Comparison of ENCODE assay signal across 10 cellular contexts in the genomic region with DNA sequence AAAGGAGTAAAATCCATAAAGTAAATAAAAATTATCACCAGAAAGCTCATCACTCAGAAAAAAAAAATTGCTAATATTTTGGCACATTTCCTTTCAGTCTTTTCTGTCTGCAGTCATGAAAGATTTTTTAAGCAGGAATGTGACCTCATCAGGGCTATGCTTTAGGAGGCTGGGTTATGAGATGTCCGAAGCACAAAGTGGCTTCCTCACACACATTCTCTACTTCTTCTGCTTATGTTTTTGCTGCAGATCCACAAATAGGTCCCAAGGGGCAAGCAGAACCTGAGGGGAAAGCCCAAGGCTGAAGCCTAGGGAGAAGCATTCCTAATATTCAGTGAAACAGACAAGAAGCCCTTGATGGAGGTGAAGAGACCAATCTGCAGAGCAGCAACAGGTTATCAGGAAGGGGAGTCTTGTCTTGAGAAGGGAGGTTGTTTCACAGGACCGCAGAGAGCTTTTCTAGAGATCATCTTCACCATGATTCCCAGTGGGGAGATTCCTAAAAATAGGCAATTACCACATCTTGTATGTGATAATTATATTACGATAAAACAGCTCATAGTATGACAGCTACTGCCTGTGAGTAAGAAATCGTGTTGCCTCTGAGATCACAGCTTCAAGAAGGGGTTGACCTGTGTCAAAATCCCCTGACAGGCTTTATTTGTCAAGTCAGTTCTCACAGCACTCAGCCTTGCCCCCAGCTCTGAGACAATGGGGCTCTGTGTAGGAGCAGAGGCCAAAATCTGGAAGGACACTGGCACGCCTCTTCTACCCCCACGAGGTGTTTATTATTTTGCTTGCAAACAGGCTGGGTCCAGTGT.
DNase-seq lines count a peak whose midpoint lies in the region; ATAC-seq and TF ChIP-seq lines count a peak whose summit lies in the region.
"Had no signal": no experiment of that assay in that cellular context is flagged by ENCODE, and none has a peak within 500 bp of the region (broad histone marks: within the 10 kb centered on the region; RNA-seq: fewer than 3 reads in every experiment).

No MANE protein-coding gene starts in this region.

- no peaks in the 10 kb centered on the region for H3K36me3 ChIP-seq in left ventricle myocardium inferior
- no peaks in the 10 kb centered on the region for H3K36me3 ChIP-seq in gastrocnemius medialis

- H3K27ac ChIP-seq in left ventricle myocardium inferior (replicated peaks) (no peak overlapping the region), gastrocnemius medialis (no peak overlapping the region)

- DNase-seq in GM13977 (ENCODE audit: low spot score) = peak; percentile 24
- no peak for DNase-seq in left ventricle myocardium inferior
- no peak for DNase-seq in gastrocnemius medialis
- DNase-seq in activated gamma-delta T cell treated with Interleukin-2 at 50 U/mL for 16 hours = no peak
- no peak for DNase-seq in NCI-H446 treated with DMSO at 0.1 percent for 48 hours (lab: John Stamatoyannopoulos, UW)
- DNase-seq: DMS153 had no signal

- intact Hi-C loops in left ventricle myocardium inferior (cut with micrococcal nuclease) (loop anchor here (10.0 kb wide), 1 partner anchor 90 kb away; no protein-coding TSS in a partner anchor), gastrocnemius medialis (cut with DNase I; ENCODE audit: low total_unique reads) (no loop called here)

- peak overlapping the region in 4 of 5 experiments; percentile 18 to 70 (median 45) for H3K4me3 Mint-ChIP-seq in brain

- no peak for TF ChIP-seq POLR2A in gastrocnemius medialis (IDR thresholded peaks at IDR 0.05)
- TF ChIP-seq POLR2A in GM18505 (IDR thresholded peaks at IDR 0.05; ENCODE audit: borderline replicate concordance, extremely low read depth, insufficient read depth, insufficient read length) = no peak

- ATAC-seq in gastrocnemius medialis (peak; percentile 22 to 23), GM18505 (IDR thresholded peaks at IDR 0.05; ENCODE audit: unreplicated experiment) (no peak), HG02763 (IDR thresholded peaks at IDR 0.05; ENCODE audit: unreplicated experiment) (no peak)

- H3K4me3 ChIP-seq in left ventricle myocardium inferior (peak overlapping the region; percentile 22), gastrocnemius medialis (no peak overlapping the region)
- H3K4me3 ChIP-seq: SK-N-MC had no signal

- H3K4me1 ChIP-seq in left ventricle myocardium inferior = peaks cover 40% of the 10 kb centered on the region
- H3K4me1 ChIP-seq in gastrocnemius medialis = peaks cover 23 to 24% of the 10 kb centered on the region in 2 donors

- H3K9me3 ChIP-seq in left ventricle myocardium inferior (replicated peaks) (no peaks in the 10 kb centered on the region), gastrocnemius medialis (no peaks in the 10 kb centered on the region)

- H3K36me3 Mint-ChIP-seq in brain = peaks cover 3% of the 10 kb centered on the region

- peaks cover 76% of the 10 kb centered on the region for H3K4me1 Mint-ChIP-seq in brain

- in situ Hi-C loops in GM13977 (cut with MboI; ENCODE audit: low pct_unique_long_range_greater_than_20kb, low sequenced_read_pairs, unreplicated experiment) = loop anchor here (10.0 kb wide), 1 partner anchor 110 kb away; no protein-coding TSS in a partner anchor
- in situ Hi-C loops in gastrocnemius medialis (cut with MboI; ENCODE audit: low sequenced_read_pairs in 4 of 4) = loop anchor here in 1 of 4 donors (10.0 kb wide), 1 partner anchor 100 kb away; no protein-coding TSS in a partner anchor

- H3K9me3 Mint-ChIP-seq in brain = peaks cover 0 to 2% (median 0%) of the 10 kb centered on the region in 5 experiments

- H3K27me3 ChIP-seq in left ventricle myocardium inferior (ENCODE audit: low read depth) = no peaks in the 10 kb centered on the region
- no peaks in the 10 kb centered on the region for H3K27me3 ChIP-seq in gastrocnemius medialis

- H3K27ac Mint-ChIP-seq in brain = peak overlapping the region in 3 of 5 experiments; percentile 45 to 65 (median 52)

- H3K27me3 Mint-ChIP-seq in brain = no peaks in the 10 kb centered on the region

- TF ChIP-seq CTCF in GM13977 (IDR thresholded peaks at IDR 0.05; ENCODE audit: extremely low read depth, insufficient read depth, missing control alignments) = no peak
- TF ChIP-seq CTCF in brain (conservative IDR thresholded peaks at IDR 0.05) = no peak
- TF ChIP-seq CTCF in left ventricle myocardium inferior (IDR thresholded peaks at IDR 0.05; ENCODE audit: borderline replicate concordance) = no peak
- no peak for TF ChIP-seq CTCF in gastrocnemius medialis (IDR thresholded peaks at IDR 0.05 in 4 of 5, conservative IDR thresholded peaks at IDR 0.05 in 1 of 5)

Comparison
In these comparisons a context has a peak if more than half of its experiments do, and no peak if none do; other contexts are left out.
1. ATAC-seq: peak in gastrocnemius medialis (2 of 2); none in GM18505 (single experiment) and HG02763 (single experiment).